ENCODE assay signal across 17 cellular contexts in the genomic region with DNA sequence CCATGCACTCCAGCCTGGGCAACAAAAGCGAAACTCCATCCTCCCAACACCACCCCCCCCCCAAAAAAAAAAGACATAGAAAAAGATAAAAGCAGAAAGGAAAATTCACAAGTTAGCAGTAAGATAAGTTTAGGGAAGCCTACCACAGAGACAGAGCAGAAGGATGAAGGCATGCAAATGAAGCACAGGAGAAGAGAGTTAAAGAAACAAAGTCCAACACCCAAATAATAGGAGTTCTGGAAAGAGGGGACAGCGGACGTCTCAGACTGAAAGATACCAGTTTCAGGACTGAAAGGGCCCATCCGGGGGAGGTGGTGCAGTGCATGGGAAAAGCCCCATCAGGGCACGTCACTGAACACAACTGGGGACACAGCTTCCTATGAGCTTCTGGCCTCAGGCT. TPM values are rescaled to one million over a fixed set of nuclear protein-coding genes. Genes with fewer than 3 reads are reported as not detected.
DNase-seq lines count a peak whose midpoint lies in the region; ATAC-seq, FAIRE-seq and TF ChIP-seq lines count a peak whose summit lies in the region.
"Had no signal": no experiment of that assay in that cellular context is flagged by ENCODE, and none has a peak within 500 bp of the region (broad histone marks: within the 10 kb centered on the region; RNA-seq: fewer than 3 reads in every experiment).

No MANE protein-coding gene starts in this region.

- H3K79me2 ChIP-seq in GM12878 (ENCODE audit: control insufficient read depth, insufficient read depth, low read length), result no peaks in the 10 kb centered on the region
- peaks cover 3% of the 10 kb centered on the region for H3K79me2 ChIP-seq in osteoblast (ENCODE audit: insufficient read depth, low read length)

- H3K36me3 ChIP-seq in GM12878 (ENCODE audit: control insufficient read depth in 2 of 2, insufficient read depth in 2 of 2, low read length in 1 of 2), result peaks cover 0 to 5% of the 10 kb centered on the region in 2 experiments; a peak in 3 of 4 replicates
- peaks cover 42% of the 10 kb centered on the region for H3K36me3 ChIP-seq in osteoblast (ENCODE audit: insufficient read depth, low read length)

- H3K9ac ChIP-seq in GM12878 (ENCODE audit: control insufficient read depth, insufficient read depth, low read length), result no peak overlapping the region
- H3K9ac ChIP-seq: KMS-11 had no signal

- DNase-seq in activated naive CD4-positive, alpha-beta T cell treated with anti-CD3 and anti-CD28 coated beads, Interleukin-2, amount 10 ng/mL, durations not matched to agents 7 days and 5 days, result peak; percentile 5
- DNase-seq in activated naive CD4-positive, alpha-beta T cell treated with anti-CD3 and anti-CD28 coated beads, Interleukin-2, amount 50 U/mL, for 16 hours, result no peak
- DNase-seq in GM10266 (ENCODE audit: extremely low spot score) (peak; percentile 19), GM12878 (ENCODE audit: low read depth, low spot score) (no peak), glutamatergic neuron (no peak), osteoblast (ENCODE audit: insufficient read length, low spot score, missing footprints) (no peak)
- no peak for DNase-seq in stimulated activated effector memory CD8-positive, alpha-beta T cell treated with anti-CD3 and anti-CD28 coated beads, Interleukin-12 subunit alpha, Interleukin-12 subunit beta, amount 100 ng/mL, for 72 hours (ENCODE audit: low spot score in 2 of 2)
- DNase-seq: ACHN, AML-193, DMS 273 treated with DMSO at 0.1 percent for 48 hours, GF-D8, H7, NCI-H2081 treated with DMSO at 0.1 percent for 48 hours, NCI-H510A, PC-9 had no signal

- H3K27me3 Mint-ChIP-seq in activated naive CD4-positive, alpha-beta T cell treated with anti-CD3 and anti-CD28 coated beads, Interleukin-2, amount 10 ng/mL, durations not matched to agents 7 days and 5 days, result no peaks in the 10 kb centered on the region
- H3K27me3 Mint-ChIP-seq in glutamatergic neuron (ENCODE audit: unreplicated experiment), result peaks cover 6% of the 10 kb centered on the region

- no peak overlapping the region for H3K4me2 ChIP-seq in GM12878 (ENCODE audit: control insufficient read depth, insufficient read depth)
- H3K4me2 ChIP-seq in osteoblast (ENCODE audit: insufficient read depth, low read length), result no peak overlapping the region
- H3K4me2 ChIP-seq: KMS-11, PC-9 had no signal

- H3K4me3 Mint-ChIP-seq in activated naive CD4-positive, alpha-beta T cell treated with anti-CD3 and anti-CD28 coated beads, Interleukin-2, amount 10 ng/mL, durations not matched to agents 7 days and 5 days, result no peak overlapping the region
- no peak overlapping the region for H3K4me3 Mint-ChIP-seq in stimulated activated effector memory CD8-positive, alpha-beta T cell treated with anti-CD3 and anti-CD28 coated beads, Interleukin-12 subunit alpha, Interleukin-12 subunit beta, amount 100 ng/mL, for 72 hours
- no peak overlapping the region for H3K4me3 Mint-ChIP-seq in glutamatergic neuron (ENCODE audit: unreplicated experiment)

- no peak for TF ChIP-seq EP300 in GM12878 (IDR thresholded peaks at IDR 0.05; ENCODE audit: borderline replicate concordance in 1 of 2, control insufficient read depth in 1 of 2, low read depth in 2 of 2, low read length in 2 of 2)

- 50% methylated on average over 4 of the region's 5 CpGs for WGBS in GM12878 (ENCODE audit: insufficient coverage, insufficient replicate concordance, low lambda C conversion rate, missing lambda C conversion rate)

- H2AFZ ChIP-seq in GM12878 (ENCODE audit: control insufficient read depth, low read depth, low read length), result no peak overlapping the region
- no peak overlapping the region for H2AFZ ChIP-seq in osteoblast (ENCODE audit: low read length)
- H2AFZ ChIP-seq: PC-9 had no signal

- peak overlapping the region; percentile 69 for H3K27ac Mint-ChIP-seq in activated naive CD4-positive, alpha-beta T cell treated with anti-CD3 and anti-CD28 coated beads, Interleukin-2, amount 10 ng/mL, durations not matched to agents 7 days and 5 days
- peak overlapping the region; percentile 84 for H3K27ac Mint-ChIP-seq in stimulated activated effector memory CD8-positive, alpha-beta T cell treated with anti-CD3 and anti-CD28 coated beads, Interleukin-12 subunit alpha, Interleukin-12 subunit beta, amount 100 ng/mL, for 72 hours
- H3K27ac Mint-ChIP-seq in glutamatergic neuron (ENCODE audit: unreplicated experiment), result no peak overlapping the region

- FAIRE-seq in GM12878 (lab: Jason Lieb, UNC), result no peak

- H3K27me3 ChIP-seq in GM12878 (replicated peaks in 1 of 2; ENCODE audit: control insufficient read depth in 2 of 2, insufficient read depth in 2 of 2, low read length in 1 of 2) (no peaks in the 10 kb centered on the region), osteoblast (ENCODE audit: insufficient read depth, low read length) (no peaks in the 10 kb centered on the region)
- H3K27me3 ChIP-seq: SJSA1 had no signal

- BruUV-seq in GM12878 (replicated peaks; lab: Mats Ljungman, UMichigan), result no TSS peak

- RAD21 ChIA-PET in GM12878 (lab: Charles Lee; ENCODE audit: unreplicated experiment), result interaction anchor here (0.9 kb wide), 1 partner anchor 285 kb away, joined by 3 read pairs; no protein-coding TSS in a partner anchor

- POLR2A ChIA-PET in GM12878 (lab: Charles Lee), result no interaction called here

- H3K4me3 ChIP-seq in GM12878 (no peak overlapping the region), osteoblast (ENCODE audit: insufficient read depth, low read length) (no peak overlapping the region)
- H3K4me3 ChIP-seq: PC-9, SJSA1 had no signal

- no peak for TF ChIP-seq RAD21 in GM12878 (IDR thresholded peaks at IDR 0.05; ENCODE audit: insufficient read depth, low read depth, low read length)

- peaks cover 7% of the 10 kb centered on the region for H3K4me1 Mint-ChIP-seq in activated naive CD4-positive, alpha-beta T cell treated with anti-CD3 and anti-CD28 coated beads, Interleukin-2, amount 10 ng/mL, durations not matched to agents 7 days and 5 days
- peaks cover 39% of the 10 kb centered on the region for H3K4me1 Mint-ChIP-seq in stimulated activated effector memory CD8-positive, alpha-beta T cell treated with anti-CD3 and anti-CD28 coated beads, Interleukin-12 subunit alpha, Interleukin-12 subunit beta, amount 100 ng/mL, for 72 hours
- peaks cover 9% of the 10 kb centered on the region for H3K4me1 Mint-ChIP-seq in glutamatergic neuron (ENCODE audit: low read depth, unreplicated experiment)

- H3K9me3 ChIP-seq in GM12878 (replicated peaks; ENCODE audit: control insufficient read depth, insufficient read depth, low read length) (no peaks in the 10 kb centered on the region), osteoblast (ENCODE audit: low read depth, low read length) (no peaks in the 10 kb centered on the region)
- H3K9me3 ChIP-seq: SJSA1 had no signal

- CTCF ChIA-PET in activated naive CD4-positive, alpha-beta T cell treated with anti-CD3 and anti-CD28 coated beads, Interleukin-2, amount 10 ng/mL, durations not matched to agents 7 days and 5 days (lab: Charles Lee), result interaction anchor here (1.6 kb wide), 1 partner anchor 49 kb away, joined by 3 read pairs; no protein-coding TSS in a partner anchor
- CTCF ChIA-PET in GM12878 (lab: Yijun Ruan, JAX), result interaction anchor here (1.4 to 12.1 kb wide), 2 partner anchors 9 to 284 kb away, joined by 7 to 213 read pairs; no protein-coding TSS in a partner anchor

- in situ Hi-C loops in GM12878 (cut with MboI), result loop anchor here (25.0 kb wide), 1 partner anchor 1744 kb away; the partner anchor contains the start of gene ZNF622

- TF ChIP-seq POLR2A in GM12878 (IDR thresholded peaks at IDR 0.05; ENCODE audit: low read depth, low read length), result no peak

- H3K36me3 Mint-ChIP-seq in activated naive CD4-positive, alpha-beta T cell treated with anti-CD3 and anti-CD28 coated beads, Interleukin-2, amount 10 ng/mL, durations not matched to agents 7 days and 5 days, result peaks cover 39% of the 10 kb centered on the region
- H3K36me3 Mint-ChIP-seq in stimulated activated effector memory CD8-positive, alpha-beta T cell treated with anti-CD3 and anti-CD28 coated beads, Interleukin-12 subunit alpha, Interleukin-12 subunit beta, amount 100 ng/mL, for 72 hours, result peaks cover 86% of the 10 kb centered on the region
- H3K36me3 Mint-ChIP-seq in glutamatergic neuron (ENCODE audit: unreplicated experiment), result peaks cover 27% of the 10 kb centered on the region

- intact Hi-C loops in GM12878 (cut with micrococcal nuclease; ENCODE audit: unreplicated experiment), result no loop called here

- H3K4me1 ChIP-seq in GM12878 (ENCODE audit: control insufficient read depth, insufficient read depth, low read length) (no peaks in the 10 kb centered on the region), osteoblast (ENCODE audit: insufficient read depth, low read length) (peaks cover 26% of the 10 kb centered on the region)

- peak; percentile 58 for ATAC-seq in GM12878
- no peak for ATAC-seq in stimulated activated effector memory CD8-positive, alpha-beta T cell treated with anti-CD3 and anti-CD28 coated beads, Interleukin-12 subunit alpha, Interleukin-12 subunit beta, amount 100 ng/mL, for 72 hours

- TF ChIP-seq CTCF in GM10266 (IDR thresholded peaks at IDR 0.05; ENCODE audit: control insufficient read depth, insufficient read depth, low read depth, missing control alignments), result no peak
- TF ChIP-seq CTCF in GM12878 (IDR thresholded peaks at IDR 0.05 in 2 of 3, conservative IDR thresholded peaks at IDR 0.05 in 1 of 3; ENCODE audit: control insufficient read depth in 2 of 3, extremely low read depth in 1 of 3, insufficient read depth in 1 of 3, low read depth in 3 of 3, low read length in 3 of 3), result no peak
- no peak for TF ChIP-seq CTCF in glutamatergic neuron (IDR thresholded peaks at IDR 0.05; ENCODE audit: partially characterized antibody, unreplicated experiment)
- TF ChIP-seq CTCF in osteoblast (IDR thresholded peaks at IDR 0.05; ENCODE audit: extremely low read depth, low read depth, low read length), result no peak

- H4K20me1 ChIP-seq in GM12878 (ENCODE audit: control insufficient read depth, insufficient read depth) (no peaks in the 10 kb centered on the region), osteoblast (ENCODE audit: insufficient read depth, low read length) (no peaks in the 10 kb centered on the region)

- SMC1A ChIA-PET in GM12878 (lab: Charles Lee; ENCODE audit: uncharacterized antibody, unreplicated experiment), result interaction anchor here (0.7 to 1.5 kb wide), 3 partner anchors 9 to 285 kb away, joined by 3 to 5 read pairs (median 4); no protein-coding TSS in a partner anchor

- H3K27ac ChIP-seq in GM12878 (ENCODE audit: control insufficient read depth, insufficient read depth) (no peak overlapping the region), osteoblast (ENCODE audit: low read depth, low read length) (no peak overlapping the region)
- H3K27ac ChIP-seq: KMS-11, PC-9, SJSA1 had no signal

- H3K9me3 Mint-ChIP-seq in activated naive CD4-positive, alpha-beta T cell treated with anti-CD3 and anti-CD28 coated beads, Interleukin-2, amount 10 ng/mL, durations not matched to agents 7 days and 5 days, result no peaks in the 10 kb centered on the region
- no peaks in the 10 kb centered on the region for H3K9me3 Mint-ChIP-seq in stimulated activated effector memory CD8-positive, alpha-beta T cell treated with anti-CD3 and anti-CD28 coated beads, Interleukin-12 subunit alpha, Interleukin-12 subunit beta, amount 100 ng/mL, for 72 hours
- H3K9me3 Mint-ChIP-seq in glutamatergic neuron (ENCODE audit: unreplicated experiment), result peaks cover 5% of the 10 kb centered on the region

RNA-seq across cellular contexts. Expression of gene OTULIN, which starts 54.3 kb away (rescaled TPM):
- 143 and 160 TPM in 2 replicates for total RNA-seq in GM12878 (2013; cell fraction: nucleolus; rRNA removed)
- total RNA-seq in GM12878 (2014; rRNA removed), result 44.0 and 44.1 TPM in 2 replicates
- total RNA-seq in GM12878 (2014; rRNA removed; fragmentation: Illumina TruSeq; extraction: Trizol), result 31.6 and 35.0 TPM in 2 replicates
- total RNA-seq in GM12878 (2021), result 70.5 and 72.0 TPM in 2 replicates
- 7.2 TPM for polyA plus RNA-seq in GM12878 (2011; ENCODE audit: low read depth)
- 34.1 and 44.0 TPM in 2 replicates for polyA plus RNA-seq in GM12878 (2011; rRNA removed)
- polyA plus RNA-seq in GM12878 (2011; cell fraction: cytosol; rRNA removed), result 19.9 and 20.5 TPM in 2 replicates
- polyA plus RNA-seq in GM12878 (2011; cell fraction: nucleus; rRNA removed), result 32.5 and 35.2 TPM in 2 replicates
- 12.6 and 16.9 TPM in 2 replicates for polyA plus RNA-seq in GM12878 (2012)
- polyA plus RNA-seq in GM12878 (2014; fragmentation: Illumina TruSeq; extraction: Trizol), result 22.2 and 22.6 TPM in 2 replicates
- polyA plus RNA-seq in GM12878 (2014; fragmentation: Nextera tagmentation; extraction: Ambion mirVana), result 1 to 10 TPM; 6.6 to 9.9 TPM
- polyA plus RNA-seq in GM12878 (2014; rRNA removed), result 25.8 and 41.0 TPM in 2 replicates
- polyA plus RNA-seq in GM12878 (2016; fragmentation: Nextera tagmentation; extraction: Ambion mirVana), result 10 to 100 TPM in 1 of 2 experiments, 1 to 10 TPM in 1; 7.2 to 40.8 TPM
- 32.6 and 45.4 TPM in 2 replicates for polyA minus RNA-seq in GM12878 (2011; rRNA and poly(A)+ RNA removed)
- polyA minus RNA-seq in GM12878 (2011; cell fraction: cytosol; rRNA and poly(A)+ RNA removed), result 13.3 and 16.3 TPM in 2 replicates
- polyA minus RNA-seq in GM12878 (2011; cell fraction: nucleus; rRNA and poly(A)+ RNA removed), result 50.4 and 91.6 TPM in 2 replicates
- total RNA-seq in glutamatergic neuron (ENCODE audit: unreplicated experiment), result 17.7 TPM
- 25.6 and 29.7 TPM in 2 replicates for total RNA-seq in osteoblast

Comparison
In these comparisons a context has a peak if more than half of its experiments do, and no peak if none do; other contexts are left out.
1. DNase-seq: peak in activated naive CD4-positive, alpha-beta T cell treated with anti-CD3 and anti-CD28 coated beads, Interleukin-2, amount 10 ng/mL, durations not matched to agents 7 days and 5 days (single experiment) and GM10266 (single experiment); none in activated naive CD4-positive, alpha-beta T cell treated with anti-CD3 and anti-CD28 coated beads, Interleukin-2, amount 50 U/mL, for 16 hours (single experiment), GM12878 (single experiment), stimulated activated effector memory CD8-positive, alpha-beta T cell treated with anti-CD3 and anti-CD28 coated beads, Interleukin-12 subunit alpha, Interleukin-12 subunit beta, amount 100 ng/mL, for 72 hours (0 of 2), glutamatergic neuron (single experiment) and osteoblast (single experiment).